1 cellular context compared by ENCODE assay signal in the genomic region with DNA sequence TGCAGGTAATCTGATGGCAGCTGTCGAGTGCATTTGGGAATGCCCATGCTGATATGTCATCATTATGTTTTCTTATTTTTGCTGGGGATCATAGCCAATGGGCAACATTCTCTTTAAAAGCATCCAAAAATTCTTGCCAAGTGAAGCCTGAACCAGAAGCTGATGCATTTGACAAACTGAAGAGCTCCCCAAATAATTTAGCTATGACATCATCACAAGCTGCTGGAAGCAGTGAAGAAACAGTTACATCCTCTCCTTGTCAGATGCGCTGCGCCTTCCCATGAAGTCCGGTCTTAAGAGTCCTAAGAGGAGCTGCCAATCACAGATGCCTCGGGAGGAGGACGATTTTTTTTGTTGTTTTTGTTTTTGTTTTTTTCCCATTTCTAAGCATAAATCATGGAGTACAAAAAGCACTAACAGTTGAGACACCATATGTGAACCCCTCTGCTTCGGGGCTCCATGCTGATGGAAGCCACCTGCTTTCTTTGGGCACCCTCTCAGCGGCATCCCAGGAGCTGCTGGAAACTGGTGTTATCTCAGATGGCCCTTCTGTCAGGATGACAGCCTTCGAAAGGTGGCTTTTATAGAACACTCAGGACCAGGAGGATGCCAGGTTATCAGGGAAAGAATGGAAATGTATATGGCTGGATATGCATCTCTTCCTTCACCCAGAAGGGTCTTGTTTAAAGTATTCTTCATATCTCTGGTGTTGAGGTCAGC.
TF ChIP-seq lines count a peak whose summit lies in the region.

No MANE protein-coding gene starts in this region.

TF ChIP-seq in SK-N-SH, 30 proteins besides CTCF, POLR2A, EP300 and RAD21 (continued from another document):
- TF ChIP-seq, protein P1, sequence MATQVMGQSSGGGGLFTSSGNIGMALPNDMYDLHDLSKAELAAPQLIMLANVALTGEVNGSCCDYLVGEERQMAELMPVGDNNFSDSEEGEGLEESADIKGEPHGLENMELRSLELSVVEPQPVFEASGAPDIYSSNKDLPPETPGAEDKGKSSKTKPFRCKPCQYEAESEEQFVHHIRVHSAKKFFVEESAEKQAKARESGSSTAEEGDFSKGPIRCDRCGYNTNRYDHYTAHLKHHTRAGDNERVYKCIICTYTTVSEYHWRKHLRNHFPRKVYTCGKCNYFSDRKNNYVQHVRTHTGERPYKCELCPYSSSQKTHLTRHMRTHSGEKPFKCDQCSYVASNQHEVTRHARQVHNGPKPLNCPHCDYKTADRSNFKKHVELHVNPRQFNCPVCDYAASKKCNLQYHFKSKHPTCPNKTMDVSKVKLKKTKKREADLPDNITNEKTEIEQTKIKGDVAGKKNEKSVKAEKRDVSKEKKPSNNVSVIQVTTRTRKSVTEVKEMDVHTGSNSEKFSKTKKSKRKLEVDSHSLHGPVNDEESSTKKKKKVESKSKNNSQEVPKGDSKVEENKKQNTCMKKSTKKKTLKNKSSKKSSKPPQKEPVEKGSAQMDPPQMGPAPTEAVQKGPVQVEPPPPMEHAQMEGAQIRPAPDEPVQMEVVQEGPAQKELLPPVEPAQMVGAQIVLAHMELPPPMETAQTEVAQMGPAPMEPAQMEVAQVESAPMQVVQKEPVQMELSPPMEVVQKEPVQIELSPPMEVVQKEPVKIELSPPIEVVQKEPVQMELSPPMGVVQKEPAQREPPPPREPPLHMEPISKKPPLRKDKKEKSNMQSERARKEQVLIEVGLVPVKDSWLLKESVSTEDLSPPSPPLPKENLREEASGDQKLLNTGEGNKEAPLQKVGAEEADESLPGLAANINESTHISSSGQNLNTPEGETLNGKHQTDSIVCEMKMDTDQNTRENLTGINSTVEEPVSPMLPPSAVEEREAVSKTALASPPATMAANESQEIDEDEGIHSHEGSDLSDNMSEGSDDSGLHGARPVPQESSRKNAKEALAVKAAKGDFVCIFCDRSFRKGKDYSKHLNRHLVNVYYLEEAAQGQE (IDR thresholded peaks at IDR 0.05; ENCODE audit: low read depth, low read length): no peak
- no peak for TF ChIP-seq FOXM1 (IDR thresholded peaks at IDR 0.05; ENCODE audit: low read depth)
- no peak for TF ChIP-seq NRF1 (IDR thresholded peaks at IDR 0.05; ENCODE audit: low read depth, low read length)
- TF ChIP-seq SIN3A (IDR thresholded peaks at IDR 0.05; ENCODE audit: borderline replicate concordance, low read depth, low read length): no peak
- no peak for TF ChIP-seq TAF1 (IDR thresholded peaks at IDR 0.05; ENCODE audit: borderline replicate concordance, low read depth, low read length)
- TF ChIP-seq NFIC (IDR thresholded peaks at IDR 0.05; ENCODE audit: borderline replicate concordance): no peak
- no peak for TF ChIP-seq TEAD4 (IDR thresholded peaks at IDR 0.05; ENCODE audit: borderline replicate concordance, insufficient read depth)
